Comparison of ENCODE assay signal across 9 cellular contexts in the genomic region with DNA sequence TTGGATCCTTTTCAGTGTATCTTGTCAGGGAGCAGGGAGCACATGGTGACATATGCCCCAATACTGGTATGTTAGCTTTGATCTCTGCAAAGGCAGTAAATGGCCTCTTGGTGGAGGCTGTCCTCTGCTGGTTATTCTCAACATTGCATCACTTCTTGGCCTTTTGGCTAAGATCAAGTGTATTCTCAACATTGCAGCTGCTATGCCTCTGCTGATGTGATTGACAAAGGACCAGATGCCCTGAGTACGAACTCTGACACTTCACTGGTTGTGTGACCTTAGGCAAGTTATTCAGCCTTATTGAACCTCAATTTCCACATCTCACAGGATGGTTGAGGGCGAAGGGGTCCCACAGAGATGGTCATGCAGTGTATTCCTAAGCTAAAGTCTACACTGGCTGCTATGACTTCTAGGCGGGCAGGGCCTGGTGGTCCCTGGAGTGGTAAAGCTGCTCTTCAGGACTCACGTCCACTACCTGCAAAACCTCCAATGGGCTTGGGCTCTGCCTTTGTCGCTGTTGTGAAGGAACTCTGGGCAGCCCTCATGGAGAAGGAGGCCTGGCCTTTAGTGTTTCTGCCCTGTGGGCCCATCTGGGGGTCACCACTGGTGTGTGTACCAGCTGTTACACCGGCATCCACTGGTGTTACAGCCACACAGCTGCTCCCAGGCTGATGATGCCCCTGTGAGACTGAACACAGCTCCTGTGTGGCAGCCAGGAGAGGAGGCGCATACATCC.
A peak's percentile ranks its signal among the peaks of the same experiment; 100 is the strongest.
DNase-seq lines count a peak whose midpoint lies in the region; ATAC-seq and TF ChIP-seq lines count a peak whose summit lies in the region.
"Had no signal": no experiment of that assay in that cellular context is flagged by ENCODE, and none has a peak within 500 bp of the region (broad histone marks: within the 10 kb centered on the region; RNA-seq: fewer than 3 reads in every experiment).

No MANE protein-coding gene starts in this region.

- POLR2A ChIA-PET in Panc1 (lab: Charles Lee) = interaction anchor here (1.1 kb wide), 1 partner anchor 185 kb away, joined by 3 read pairs; no protein-coding TSS in a partner anchor

- H3K4me3 Mint-ChIP-seq in activated naive CD8-positive, alpha-beta T cell treated with anti-CD3 and anti-CD28 coated beads for 36 hours = no peak overlapping the region
- H3K4me3 Mint-ChIP-seq: central memory CD8-positive, alpha-beta T cell had no signal

- peaks cover 7% of the 10 kb centered on the region for H3K4me1 ChIP-seq in Panc1 (ENCODE audit: control insufficient read depth, insufficient read depth, low read length)
- peaks cover 0 to 57% (median 31%) of the 10 kb centered on the region in 12 donors for H3K4me1 ChIP-seq in heart left ventricle
- H3K4me1 ChIP-seq in psoas muscle = no peaks in the 10 kb centered on the region

- DNase-seq in DMS53 (lab: John Stamatoyannopoulos, UW) = peak; percentile 94
- peak; percentile 87 for DNase-seq in M059J (ENCODE audit: low read depth)
- DNase-seq in Panc1 (ENCODE audit: low read depth, low spot score) = peak; percentile 87
- peak; percentile 28 for DNase-seq in activated naive CD8-positive, alpha-beta T cell treated with anti-CD3 and anti-CD28 coated beads for 36 hours
- DNase-seq in heart left ventricle = peak in 4 of 5 donors; percentile 51 to 70 (median 59)
- no peak for DNase-seq in psoas muscle
- no peak for DNase-seq in effector CD4-positive, alpha-beta T cell

- H3K27ac Mint-ChIP-seq in activated naive CD8-positive, alpha-beta T cell treated with anti-CD3 and anti-CD28 coated beads for 36 hours = no peak overlapping the region

- peak overlapping the region; percentile 69; the same call in 1 of the 2 replicates for H3K27ac ChIP-seq in Panc1 (ENCODE audit: low read length)
- no peak overlapping the region for H3K27ac ChIP-seq in heart left ventricle
- H3K27ac ChIP-seq in psoas muscle = no peak overlapping the region

- in situ Hi-C loops in Panc1 (cut with HindIII; ENCODE audit: low pct_unique_long_range_greater_than_20kb, low sequenced_read_pairs) = no loop called here

- H3K27me3 ChIP-seq in Panc1 (ENCODE audit: control insufficient read depth, insufficient read depth, low read length) (no peaks in the 10 kb centered on the region), heart left ventricle (no peaks in the 10 kb centered on the region), psoas muscle (ENCODE audit: insufficient read depth in 3 of 3, low read length in 2 of 3) (no peaks in the 10 kb centered on the region)

- H3K9me3 ChIP-seq in Panc1 (ENCODE audit: control insufficient read depth, insufficient read depth, low read depth, low read length) = no peaks in the 10 kb centered on the region
- H3K9me3 ChIP-seq in heart left ventricle = no peaks in the 10 kb centered on the region
- H3K9me3 ChIP-seq in psoas muscle = no peaks in the 10 kb centered on the region

- TF ChIP-seq CTCF in Panc1 (IDR thresholded peaks at IDR 0.05) = peak; percentile 98
- TF ChIP-seq CTCF in heart left ventricle (IDR thresholded peaks at IDR 0.05) = peak; percentile 94 to 100 (median 97)
- TF ChIP-seq CTCF in psoas muscle (IDR thresholded peaks at IDR 0.05) = peak; percentile 98

- H3K4me1 Mint-ChIP-seq in activated naive CD8-positive, alpha-beta T cell treated with anti-CD3 and anti-CD28 coated beads for 36 hours = peaks cover 18% of the 10 kb centered on the region

- no peak for TF ChIP-seq POLR2A in heart left ventricle (IDR thresholded peaks at IDR 0.05)

- H3K9me3 Mint-ChIP-seq in activated naive CD8-positive, alpha-beta T cell treated with anti-CD3 and anti-CD28 coated beads for 36 hours = no peaks in the 10 kb centered on the region
- H3K9me3 Mint-ChIP-seq: central memory CD8-positive, alpha-beta T cell had no signal

- intact Hi-C loops in Panc1 (cut with micrococcal nuclease; ENCODE audit: unreplicated experiment) = loop anchor here (1.0 to 5.0 kb wide), 2 partner anchors 132 to 185 kb away; partner anchors contain the start of gene BCAR3
- intact Hi-C loops in heart left ventricle (cut with DNase I) = loop anchor here (1.0 to 10.0 kb wide), 12 partner anchors 92 to 379 kb away; partner anchors contain the start of gene BCAR3 (in 6 of the 10)
- intact Hi-C loops in psoas muscle (cut with DNase I) = loop anchor here (2.0 to 10.0 kb wide), 3 partner anchors 132 to 379 kb away; partner anchors contain the start of gene BCAR3 (in 1 of the 2)

- no peaks in the 10 kb centered on the region for H3K36me3 Mint-ChIP-seq in activated naive CD8-positive, alpha-beta T cell treated with anti-CD3 and anti-CD28 coated beads for 36 hours

- H3K36me3 ChIP-seq in Panc1 (ENCODE audit: control insufficient read depth, insufficient read depth, low read length) = no peaks in the 10 kb centered on the region
- H3K36me3 ChIP-seq in heart left ventricle = no peaks in the 10 kb centered on the region
- H3K36me3 ChIP-seq in psoas muscle (ENCODE audit: insufficient read depth in 1 of 2, low read depth in 1 of 2) = no peaks in the 10 kb centered on the region

- WGBS in heart left ventricle, 4 donors = 70 to 83% (median 78%) methylated on average over 7 of the region's 7 CpGs
- WGBS in psoas muscle, 3 donors = 67 to 70% (median 69%) methylated on average over 7 of the region's 7 CpGs

- no peak overlapping the region for H3K4me3 ChIP-seq in Panc1 (ENCODE audit: low read depth in 2 of 2, low read length in 2 of 2)
- no peak overlapping the region for H3K4me3 ChIP-seq in heart left ventricle
- H3K4me3 ChIP-seq in psoas muscle = no peak overlapping the region

- ATAC-seq in GM21619 (IDR thresholded peaks at IDR 0.05; ENCODE audit: unreplicated experiment) (peak; percentile 67), Panc1 (peak; percentile 88), heart left ventricle (peak; percentile 65 to 84 (median 77)), psoas muscle (peak; percentile 84 to 97 (median 90))

- H3K27me3 Mint-ChIP-seq in activated naive CD8-positive, alpha-beta T cell treated with anti-CD3 and anti-CD28 coated beads for 36 hours = no peaks in the 10 kb centered on the region
- H3K27me3 Mint-ChIP-seq: central memory CD8-positive, alpha-beta T cell had no signal

- CTCF ChIA-PET in Panc1 (lab: Charles Lee) = interaction anchor here (0.6 to 3.0 kb wide), 7 partner anchors 29 to 188 kb away, joined by 3 to 38 read pairs (median 4); no protein-coding TSS in a partner anchor

- no TSS peak for BruUV-seq in Panc1 (replicated peaks; lab: Mats Ljungman, UMichigan)

Comparison
In these comparisons a context has a peak if more than half of its experiments do, and no peak if none do; other contexts are left out.
1. DNase-seq: peak in DMS53 (single experiment), M059J (single experiment), Panc1 (single experiment), activated naive CD8-positive, alpha-beta T cell treated with anti-CD3 and anti-CD28 coated beads for 36 hours (single experiment) and heart left ventricle (4 of 5); none in psoas muscle (0 of 2) and effector CD4-positive, alpha-beta T cell (single experiment).
2. Peak in every context shown above with its lines, with median percentiles within 50 percentile points of each other: ATAC-seq and CTCF ChIP-seq.